9 cellular contexts compared by ENCODE assay signal in the genomic region with DNA sequence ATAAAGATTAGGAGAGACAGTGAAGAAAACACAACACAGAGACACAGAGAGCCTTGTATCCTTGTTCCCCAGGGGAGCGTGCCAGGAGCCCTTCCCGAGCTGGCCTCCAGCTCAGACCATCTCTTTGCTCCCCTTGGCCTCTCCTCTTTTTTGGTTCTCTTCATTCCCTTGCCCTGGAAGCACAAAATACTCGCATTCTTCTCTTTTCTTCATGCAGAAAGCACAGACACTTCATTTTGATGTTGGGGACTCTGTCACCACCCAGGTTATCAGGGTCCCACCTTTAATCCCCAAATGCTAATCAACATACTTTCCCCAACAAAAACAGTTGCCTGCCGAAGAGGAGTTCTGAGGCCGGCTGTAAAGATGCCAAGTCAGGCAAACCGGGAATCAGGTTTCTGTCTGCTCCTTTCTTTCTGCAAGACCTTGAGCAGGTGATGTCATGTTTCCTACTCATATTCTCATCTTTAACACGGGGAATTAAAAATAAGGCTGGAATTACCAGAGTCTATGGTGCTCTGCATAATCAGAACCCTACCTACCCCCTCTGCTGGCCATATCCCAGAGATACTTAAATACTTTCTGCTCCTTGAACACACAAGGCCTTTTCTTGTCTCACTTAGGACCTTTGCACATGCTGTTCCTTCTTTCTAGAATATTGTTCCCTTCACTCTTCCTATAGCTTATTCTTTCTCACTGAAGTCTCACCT. TPM values are rescaled to one million over a fixed set of nuclear protein-coding genes. Genes with fewer than 3 reads are reported as not detected.
A peak's percentile ranks its signal among the peaks of the same experiment; 100 is the strongest.
DNase-seq lines count a peak whose midpoint lies in the region; ATAC-seq, FAIRE-seq and TF ChIP-seq lines count a peak whose summit lies in the region.
"Had no signal": no experiment of that assay in that cellular context is flagged by ENCODE, and none has a peak within 500 bp of the region (broad histone marks: within the 10 kb centered on the region; RNA-seq: fewer than 3 reads in every experiment).

No MANE protein-coding gene starts in this region.

- CTCF ChIA-PET in GM10248 (lab: Yijun Ruan, JAX), result interaction anchor here (1.0 to 3.2 kb wide), 4 partner anchors 10 to 195 kb away, joined by 3 to 18 read pairs (median 4); no protein-coding TSS in a partner anchor
- CTCF ChIA-PET in T-cell (lab: Charles Lee), result no interaction called here

- WGBS in lower leg skin, 2 donors, result 45 to 51% methylated on average over 7 of the region's 7 CpGs

- no peak for TF ChIP-seq POLR2A in lower leg skin (IDR thresholded peaks at IDR 0.05)

- TF ChIP-seq CTCF in GM10248 (IDR thresholded peaks at IDR 0.05; ENCODE audit: control extremely low read depth, extremely low read depth, low read depth, missing control alignments) (peak; percentile 9), bronchial epithelial cell (IDR thresholded peaks at IDR 0.05; ENCODE audit: insufficient read depth, low read length, severe bottlenecking) (peak; percentile 53), neural progenitor cell (IDR thresholded peaks at IDR 0.05) (peak; percentile 36), lower leg skin (IDR thresholded peaks at IDR 0.05) (no peak)

- H3K4me1 ChIP-seq in neural progenitor cell, result no peaks in the 10 kb centered on the region

- H3K27me3 ChIP-seq in bronchial epithelial cell (ENCODE audit: control insufficient read depth, insufficient read depth, low read length) (no peaks in the 10 kb centered on the region), neural progenitor cell (no peaks in the 10 kb centered on the region)

- H3K4me3 Mint-ChIP-seq in neural progenitor cell, result no peak overlapping the region
- no peak overlapping the region for H3K4me3 Mint-ChIP-seq in T-cell
- no peak overlapping the region for H3K4me3 Mint-ChIP-seq in activated T-cell treated with anti-CD3 and anti-CD28 coated beads, Interleukin-2, amount 50 U/mL, for 4 hours

- no peak overlapping the region for H3K9ac ChIP-seq in neural progenitor cell

- POLR2A ChIA-PET in GM10248 (lab: Yijun Ruan, JAX), result no interaction called here
- POLR2A ChIA-PET in T-cell (lab: Charles Lee), result no interaction called here

- H3K27me3 Mint-ChIP-seq in neural progenitor cell (ENCODE audit: insufficient read depth, low read depth) (peaks cover 8% of the 10 kb centered on the region), T-cell (peaks cover 8 to 12% of the 10 kb centered on the region in 2 donors)
- H3K27me3 Mint-ChIP-seq in activated T-cell treated with anti-CD3 and anti-CD28 coated beads, Interleukin-2, amount 50 U/mL, for 4 hours (ENCODE audit: low read depth), result peaks cover 4% of the 10 kb centered on the region

- H2AFZ ChIP-seq in neural progenitor cell (replicated peaks), result peak overlapping the region; percentile 34

- peak; percentile 26 for DNase-seq in GM10248 (ENCODE audit: extremely low spot score)
- DNase-seq in M059J (ENCODE audit: low read depth), result peak; percentile 77
- peak; percentile 87 for DNase-seq in bronchial epithelial cell (ENCODE audit: low read depth)
- DNase-seq in neural progenitor cell (ENCODE audit: low spot score), result peak; percentile 16
- no peak for DNase-seq in T-cell
- DNase-seq in lower leg skin (ENCODE audit: low spot score in 2 of 2), result no peak
- DNase-seq in activated CD4-positive, alpha-beta T cell treated with anti-CD3 and anti-CD28 coated beads, Interleukin-2, amount 50 U/mL, for 4 hours, result no peak
- no peak for DNase-seq in activated T-cell treated with anti-CD3 and anti-CD28 coated beads, Interleukin-2, amount 50 U/mL, for 4 hours

- H3K4me3 ChIP-seq in bronchial epithelial cell (ENCODE audit: low read depth, low read length) (no peak overlapping the region), neural progenitor cell (no peak overlapping the region), lower leg skin (ENCODE audit: low read depth, poor library complexity, severe bottlenecking) (no peak overlapping the region)

- ATAC-seq in T-cell (replicated peaks in 1 of 4), result no peak
- ATAC-seq in activated T-cell treated with anti-CD3 and anti-CD28 coated beads, Interleukin-2, amount 50 U/mL, for 4 hours, result no peak

- H3F3A ChIP-seq in neural progenitor cell (ENCODE audit: low read depth), result no peaks in the 10 kb centered on the region

- H3K4me1 Mint-ChIP-seq in neural progenitor cell, result no peaks in the 10 kb centered on the region
- no peaks in the 10 kb centered on the region for H3K4me1 Mint-ChIP-seq in T-cell
- no peaks in the 10 kb centered on the region for H3K4me1 Mint-ChIP-seq in activated T-cell treated with anti-CD3 and anti-CD28 coated beads, Interleukin-2, amount 50 U/mL, for 4 hours (ENCODE audit: low read depth)

- no peaks in the 10 kb centered on the region for H3K79me2 ChIP-seq in neural progenitor cell (ENCODE audit: low read depth)

- H3K9me3 Mint-ChIP-seq in neural progenitor cell, result peaks cover 4% of the 10 kb centered on the region
- peaks cover 0 to 9% (median 0%) of the 10 kb centered on the region in 3 donors for H3K9me3 Mint-ChIP-seq in T-cell
- peaks cover 4% of the 10 kb centered on the region for H3K9me3 Mint-ChIP-seq in activated T-cell treated with anti-CD3 and anti-CD28 coated beads, Interleukin-2, amount 50 U/mL, for 4 hours

- no peak overlapping the region for H3K4me2 ChIP-seq in neural progenitor cell

- no peak overlapping the region for H3K27ac Mint-ChIP-seq in neural progenitor cell
- no peak overlapping the region for H3K27ac Mint-ChIP-seq in T-cell

- FAIRE-seq in bronchial epithelial cell (lab: Jason Lieb, UNC), result no peak

- no peaks in the 10 kb centered on the region for H3K9me3 ChIP-seq in neural progenitor cell (ENCODE audit: low read depth)

- H3K36me3 ChIP-seq in bronchial epithelial cell (ENCODE audit: control insufficient read depth, insufficient read depth, low read length), result no peaks in the 10 kb centered on the region
- H3K36me3 ChIP-seq in neural progenitor cell, result no peaks in the 10 kb centered on the region

- H4K20me1 ChIP-seq in neural progenitor cell (ENCODE audit: low read depth), result no peaks in the 10 kb centered on the region

- intact Hi-C loops in lower leg skin (cut with DNase I; ENCODE audit: low total_unique reads), result no loop called here

- no peak overlapping the region for H3K27ac ChIP-seq in neural progenitor cell

- H3K36me3 Mint-ChIP-seq in neural progenitor cell (no peaks in the 10 kb centered on the region), T-cell (no peaks in the 10 kb centered on the region)
- no peaks in the 10 kb centered on the region for H3K36me3 Mint-ChIP-seq in activated T-cell treated with anti-CD3 and anti-CD28 coated beads, Interleukin-2, amount 50 U/mL, for 4 hours (ENCODE audit: insufficient read depth)

RNA-seq across cellular contexts. Expression of a gene that starts 21.7 kb away (rescaled TPM):
- not detected in 2 replicates for total RNA-seq in M059J (2014; rRNA removed; shearing (Covaris generic))
- total RNA-seq in bronchial epithelial cell (not detected in 2 replicates), neural progenitor cell (ENCODE audit: low replicate concordance) (not detected in 2 replicates), T-cell (not detected), lower leg skin (under 1 TPM in 1 of 4 donors, not detected in 3; 0.65 TPM)
- not detected for total RNA-seq in activated T-cell treated with anti-CD3 and anti-CD28 coated beads, Interleukin-2, amount 50 U/mL, for 4 hours
- total RNA-seq: subcutaneous adipose tissue had no signal

Comparison
In these comparisons a context has a peak if more than half of its experiments do, and no peak if none do; other contexts are left out.
1. DNase-seq: peak in GM10248 (single experiment), M059J (single experiment), bronchial epithelial cell (single experiment) and neural progenitor cell (single experiment); none in T-cell (0 of 34), lower leg skin (0 of 2), activated CD4-positive, alpha-beta T cell treated with anti-CD3 and anti-CD28 coated beads, Interleukin-2, amount 50 U/mL, for 4 hours (0 of 2) and activated T-cell treated with anti-CD3 and anti-CD28 coated beads, Interleukin-2, amount 50 U/mL, for 4 hours (single experiment).
2. CTCF ChIP-seq: peak in GM10248 (single experiment), bronchial epithelial cell (single experiment) and neural progenitor cell (single experiment); none in lower leg skin (0 of 3).